ENCODE assay signal across 8 cellular contexts in genomic region chr22:19713650-19714319, GRCh38. TPM values are rescaled to one million over a fixed set of nuclear protein-coding genes. Genes with fewer than 3 reads are reported as not detected.
A peak's percentile ranks its signal among the peaks of the same experiment; 100 is the strongest.
DNase-seq lines count a peak whose midpoint lies in the region; ATAC-seq, FAIRE-seq and TF ChIP-seq lines count a peak whose summit lies in the region.

No MANE protein-coding gene starts in this region.

- intact Hi-C loops in kidney (cut with DNase I) = no loop called here

- TF ChIP-seq EP300 in A549 (IDR thresholded peaks at IDR 0.05) (no peak), Ishikawa (IDR thresholded peaks at IDR 0.05; ENCODE audit: borderline replicate concordance) (no peak)

- ATAC-seq in A549 = peak; percentile 19 to 45; a peak in 4 of 6 replicates
- ATAC-seq in naive thymus-derived CD8-positive, alpha-beta T cell = no peak
- no peak for ATAC-seq in HG02759 (IDR thresholded peaks at IDR 0.05; ENCODE audit: unreplicated experiment)

- FAIRE-seq in A549 (lab: Jason Lieb, UNC) (no peak), kidney (lab: Jason Lieb, UNC) (no peak)

- peak overlapping the region in 2 of 10 donors; percentile 35 to 53 for H3K27ac Mint-ChIP-seq in naive thymus-derived CD8-positive, alpha-beta T cell

- no peak overlapping the region for H3K9ac ChIP-seq in kidney (ENCODE audit: low read length in 2 of 2)

- peak overlapping the region; percentile 99 for H3K4me2 ChIP-seq in A549

- POLR2A ChIA-PET in A549 (lab: Yijun Ruan, JAX) = no interaction called here
- POLR2A ChIA-PET in naive thymus-derived CD8-positive, alpha-beta T cell (lab: Charles Lee) = no interaction called here

- H3K4me3 Mint-ChIP-seq in naive thymus-derived CD8-positive, alpha-beta T cell = peak overlapping the region; percentile 42 to 83 (median 76)

- no peaks in the 10 kb centered on the region for H3K36me3 Mint-ChIP-seq in naive thymus-derived CD8-positive, alpha-beta T cell

- no peaks in the 10 kb centered on the region for H3K9me3 ChIP-seq in A549
- no peaks in the 10 kb centered on the region for H3K9me3 ChIP-seq in ectodermal cell (ENCODE audit: control insufficient read depth, low read length)
- no peaks in the 10 kb centered on the region for H3K9me3 ChIP-seq in kidney (ENCODE audit: control insufficient read depth in 1 of 2, low read length in 2 of 2)

- H3K4me1 Mint-ChIP-seq in naive thymus-derived CD8-positive, alpha-beta T cell = peaks cover 0 to 9% (median under 1%) of the 10 kb centered on the region in 4 donors

- no peak for TF ChIP-seq POLR2A in A549 (IDR thresholded peaks at IDR 0.05; ENCODE audit: low read length)

- peak overlapping the region; percentile 63 for H3K4me3 ChIP-seq in A549
- peak overlapping the region; percentile 48 for H3K4me3 ChIP-seq in ectodermal cell (ENCODE audit: insufficient read depth, low read depth, low read length)
- peak overlapping the region in 1 of 2 donors; percentile 29 for H3K4me3 ChIP-seq in kidney (ENCODE audit: low read length in 2 of 2)

- H3K36me3 ChIP-seq in ectodermal cell (ENCODE audit: control insufficient read depth, insufficient read depth, low read length) (no peaks in the 10 kb centered on the region), kidney (ENCODE audit: control insufficient read depth in 1 of 2, insufficient read depth in 2 of 2, low read length in 2 of 2) (no peaks in the 10 kb centered on the region)

- H3K9me3 Mint-ChIP-seq in naive thymus-derived CD8-positive, alpha-beta T cell = no peaks in the 10 kb centered on the region

- TF ChIP-seq CTCF in A549 (IDR thresholded peaks at IDR 0.05) (no peak), kidney (IDR thresholded peaks at IDR 0.05; ENCODE audit: borderline replicate concordance, extremely low read depth, insufficient read depth) (no peak)

- CTCF ChIA-PET in A549 (lab: Yijun Ruan, JAX) = no interaction called here

- H3K27me3 ChIP-seq in ectodermal cell (ENCODE audit: control insufficient read depth, insufficient read depth, low read length, poor library complexity, severe bottlenecking) = peaks cover 60% of the 10 kb centered on the region

- WGBS in A549 (ENCODE audit: missing lambda C conversion rate) = 82% methylated on average over 14 of the region's 40 CpGs
- WGBS in ectodermal cell, 2 experiments = 32 to 34% methylated on average over 40 of the region's 40 CpGs

- no peak for DNase-seq in A549 (ENCODE audit: low read depth in 1 of 2, low spot score in 1 of 2)
- DNase-seq in naive thymus-derived CD8-positive, alpha-beta T cell = peak in 1 of 10 donors; percentile 53
- no peak for DNase-seq in kidney
- DNase-seq in HuH-7.5 (ENCODE audit: low spot score) = no peak
- no peak for DNase-seq in NCI-H1436 (lab: John Stamatoyannopoulos, UW)

- H3K4me1 ChIP-seq in A549 (peaks cover 8% of the 10 kb centered on the region; the same call in 1 of the 3 replicates), ectodermal cell (ENCODE audit: control insufficient read depth, insufficient read depth, low read length) (no peaks in the 10 kb centered on the region), kidney (ENCODE audit: control insufficient read depth in 1 of 2, insufficient read depth in 1 of 2, low read depth in 1 of 2, low read length in 2 of 2) (peaks cover 0 to 12% of the 10 kb centered on the region in 2 donors)

- TF ChIP-seq RAD21 in A549 (conservative IDR thresholded peaks at IDR 0.05 in 1 of 2, IDR thresholded peaks at IDR 0.05 in 1 of 2) (no peak), Ishikawa (IDR thresholded peaks at IDR 0.05; ENCODE audit: low read depth) (no peak)

- peaks cover 1 to 18% (median 9%) of the 10 kb centered on the region in 5 donors for H3K27me3 Mint-ChIP-seq in naive thymus-derived CD8-positive, alpha-beta T cell

- H3K27ac ChIP-seq in A549 (peak overlapping the region; percentile 62 to 90), ectodermal cell (ENCODE audit: insufficient read depth, low read depth, low read length, poor library complexity, severe bottlenecking) (no peak overlapping the region), kidney (ENCODE audit: low read depth in 2 of 2, low read length in 2 of 2) (no peak overlapping the region)

TF ChIP-seq in A549, 52 proteins besides CTCF, POLR2A, EP300 and RAD21:
- TF ChIP-seq BHLHE40 (IDR thresholded peaks at IDR 0.05; ENCODE audit: low read depth, low read length) (no peak), FOSB (CRISPR knock-in tag; IDR thresholded peaks at IDR 0.05) (no peak), CEBPB (IDR thresholded peaks at IDR 0.05) (no peak), SMC3 (IDR thresholded peaks at IDR 0.05) (no peak)

TF ChIP-seq in Ishikawa, 13 proteins besides CTCF, POLR2A, EP300 and RAD21:
- no peak for TF ChIP-seq TEAD4 (IDR thresholded peaks at IDR 0.05)
- TF ChIP-seq ZBTB7A (IDR thresholded peaks at IDR 0.05; ENCODE audit: low read depth) = no peak
- 0 out of 2 replicates have a peak, but pooled peaks have one; percentile 32 for TF ChIP-seq TAF1 (IDR thresholded peaks at IDR 0.05; ENCODE audit: low read depth)

RNA-seq across cellular contexts. Expression of gene SEPTIN5, which starts 0.5 kb away (rescaled TPM):
- polyA plus RNA-seq in A549 (2011; rRNA removed) (4.6 and 5.7 TPM in 2 replicates), A549 (2017; fragmentation: RNase III; extraction: RNeasy Plus Mini Kit Qiagen cat#74134 plus additional on column Dnase treatment) (10.8 to 13.9 TPM (median 12.6 TPM) in 3 replicates), kidney (ENCODE audit: insufficient read depth, low read depth, low replicate concordance) (13.0 TPM)
- 8.7 and 9.2 TPM in 2 replicates for polyA plus RNA-seq in A549 (2012; cell fraction: cytosol; rRNA removed)
- polyA plus RNA-seq in A549 (2012; cell fraction: nucleus; rRNA removed) = 26.6 and 30.3 TPM in 2 replicates
- polyA minus RNA-seq in A549 (2011; rRNA and poly(A)+ RNA removed) = 7.7 and 11.8 TPM in 2 replicates
- 12.6 TPM for polyA plus RNA-seq in ectodermal cell (2013, experiment 1 of 4)
- 10.0 TPM for polyA plus RNA-seq in ectodermal cell (2013, experiment 2 of 4)
- polyA plus RNA-seq in ectodermal cell (2013, experiment 3 of 4) = 11.1 TPM
- polyA plus RNA-seq in ectodermal cell (2013, experiment 4 of 4) = 12.4 TPM
- total RNA-seq in naive thymus-derived CD8-positive, alpha-beta T cell = 1 to 10 TPM in 1 of 2 experiments, under 1 TPM in 1; 0.55 to 1.5 TPM
- under 1 TPM in 1 of 3 donors, not detected in 2; 0.32 TPM for polyA plus RNA-seq in naive thymus-derived CD8-positive, alpha-beta T cell
- total RNA-seq in kidney = 10.4 TPM

RNA-seq across cellular contexts. Expression of gene GP1BB, which starts 9.6 kb away (rescaled TPM):
- polyA plus RNA-seq in A549 (2011; rRNA removed) = 0.06 and 0.25 TPM in 2 replicates
- polyA plus RNA-seq in A549 (2012; cell fraction: cytosol; rRNA removed) = 1.3 and 2.1 TPM in 2 replicates
- polyA plus RNA-seq in A549 (2012; cell fraction: nucleus; rRNA removed) = 6.6 and 10.5 TPM in 2 replicates
- polyA plus RNA-seq in A549 (2017; fragmentation: RNase III; extraction: RNeasy Plus Mini Kit Qiagen cat#74134 plus additional on column Dnase treatment) = 0.48 to 1.1 TPM (median 0.63 TPM) in 3 replicates
- not detected in 2 replicates for polyA minus RNA-seq in A549 (2011; rRNA and poly(A)+ RNA removed)
- 1.1 TPM for polyA plus RNA-seq in ectodermal cell (2013, experiment 1 of 4)
- polyA plus RNA-seq in ectodermal cell (2013, experiment 2 of 4) = 0.92 TPM
- 1.3 TPM for polyA plus RNA-seq in ectodermal cell (2013, experiment 3 of 4)
- 1.1 TPM for polyA plus RNA-seq in ectodermal cell (2013, experiment 4 of 4)
- under 1 TPM in 1 of 2 experiments, not detected in 1; 0.34 TPM for total RNA-seq in naive thymus-derived CD8-positive, alpha-beta T cell
- polyA plus RNA-seq in naive thymus-derived CD8-positive, alpha-beta T cell = not detected
- 1.9 TPM for total RNA-seq in kidney
- 4.1 TPM for polyA plus RNA-seq in kidney (ENCODE audit: insufficient read depth, low read depth, low replicate concordance)

RNA-seq across cellular contexts. Expression of gene TBX1, which starts 46.8 kb away (rescaled TPM):
- polyA plus RNA-seq in A549 (2011; rRNA removed) (0.30 and 0.66 TPM in 2 replicates), A549 (2017; fragmentation: RNase III; extraction: RNeasy Plus Mini Kit Qiagen cat#74134 plus additional on column Dnase treatment) (2.8 to 3.0 TPM (median 2.9 TPM) in 3 replicates), kidney (ENCODE audit: insufficient read depth, low read depth, low replicate concordance) (0.45 TPM)
- 2.2 and 3.6 TPM in 2 replicates for polyA plus RNA-seq in A549 (2012; cell fraction: cytosol; rRNA removed)
- 9.3 and 10.3 TPM in 2 replicates for polyA plus RNA-seq in A549 (2012; cell fraction: nucleus; rRNA removed)
- 0.95 and 1.8 TPM in 2 replicates for polyA minus RNA-seq in A549 (2011; rRNA and poly(A)+ RNA removed)
- polyA plus RNA-seq in ectodermal cell (2013, experiment 1 of 4) = not detected
- polyA plus RNA-seq in ectodermal cell (2013, experiment 2 of 4) = not detected
- not detected for polyA plus RNA-seq in ectodermal cell (2013, experiment 3 of 4)
- 0.16 TPM for polyA plus RNA-seq in ectodermal cell (2013, experiment 4 of 4)
- not detected for total RNA-seq in naive thymus-derived CD8-positive, alpha-beta T cell
- not detected for polyA plus RNA-seq in naive thymus-derived CD8-positive, alpha-beta T cell
- total RNA-seq in kidney = 5.5 TPM

Comparison
In these comparisons a context has a peak if more than half of its experiments do, and no peak if none do; other contexts are left out.
1. ATAC-seq: peak in A549 (2 of 2); none in naive thymus-derived CD8-positive, alpha-beta T cell (0 of 2) and HG02759 (single experiment).
2. H3K27ac ChIP-seq: peak in A549 (2 of 2); none in ectodermal cell (single experiment) and kidney (0 of 2).
3. RNA of gene SEPTIN5, which starts 0.5 kb away (polyA plus RNA-seq): 13.0 TPM in kidney (single experiment) and 4.6 to 30.3 TPM in A549; 0.32 TPM in naive thymus-derived CD8-positive, alpha-beta T cell; every median in the first group is over 4 times any median in the second.